Comparison of ENCODE assay signal across 22 cellular contexts in the genomic region with DNA sequence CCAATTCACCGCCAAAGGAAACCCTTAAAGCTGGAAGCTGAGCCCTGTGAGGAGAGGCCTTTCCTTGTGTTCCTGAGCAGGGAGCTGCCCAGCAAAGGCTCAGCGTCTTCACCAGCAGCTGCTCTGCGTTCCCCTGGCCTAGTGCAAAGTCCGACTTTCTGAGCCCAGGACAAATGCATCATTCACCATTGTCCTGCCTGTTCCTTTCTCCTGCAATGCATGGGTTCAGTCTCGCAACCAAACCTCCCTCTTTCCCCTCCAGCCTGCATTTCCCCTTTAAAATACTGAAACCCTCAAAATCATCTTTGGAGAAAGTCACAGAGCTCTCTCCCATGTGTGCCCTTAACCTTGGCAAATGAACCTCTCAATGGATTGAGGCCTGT. TPM values are rescaled to one million over a fixed set of nuclear protein-coding genes. Genes with fewer than 3 reads are reported as not detected.
DNase-seq lines count a peak whose midpoint lies in the region; ATAC-seq and TF ChIP-seq lines count a peak whose summit lies in the region.
"Had no signal": no experiment of that assay in that cellular context is flagged by ENCODE, and none has a peak within 500 bp of the region (broad histone marks: within the 10 kb centered on the region; RNA-seq: fewer than 3 reads in every experiment).

No MANE protein-coding gene starts in this region.

- H3K4me1 Mint-ChIP-seq in glutamatergic neuron (ENCODE audit: low read depth, unreplicated experiment) = peaks cover 14% of the 10 kb centered on the region

- no peaks in the 10 kb centered on the region for H3K9me3 ChIP-seq in transverse colon
- H3K9me3 ChIP-seq: sigmoid colon, testis had no signal

- peak; percentile 8 for DNase-seq in Right ventricle myocardium inferior (ENCODE audit: missing footprints)
- no peak for DNase-seq in cardiac septum (ENCODE audit: low spot score)
- peak; percentile 17 for DNase-seq in OCI-M1 (lab: John Stamatoyannopoulos, UW)
- DNase-seq in glutamatergic neuron = no peak
- DNase-seq in transverse colon = peak; percentile 52
- no peak for DNase-seq in NCI-H1105 treated with DMSO at 0.1 percent for 48 hours (lab: John Stamatoyannopoulos, UW)
- no peak for DNase-seq in NOMO-1 (lab: John Stamatoyannopoulos, UW; ENCODE audit: unreplicated experiment in 2 of 2)
- DNase-seq: activated CD4-positive, alpha-beta T cell treated with anti-CD3 and anti-CD28 coated beads, Interleukin-2, amount 10 ng/mL, durations not matched to agents 7 days and 5 days; activated effector memory CD4-positive, alpha-beta T cell treated with Interleukin-2 at 50 U/mL for 16 hours; GM23248; hypothalamus; NCI-H1048; NCI-H510A treated with DMSO at 0.1 percent for 48 hours; SIG-M5; sigmoid colon; T-helper 1 cell; testis had no signal

- ATAC-seq in Right ventricle myocardium inferior (no peak), HG02798 (IDR thresholded peaks at IDR 0.05; ENCODE audit: poor library complexity, unreplicated experiment) (no peak)
- ATAC-seq: GM12878; stimulated activated effector memory CD8-positive, alpha-beta T cell treated with anti-CD3 and anti-CD28 coated beads, Interleukin-12 subunit alpha, Interleukin-12 subunit beta, amount 100 ng/mL, for 72 hours had no signal

- TF ChIP-seq CTCF in glutamatergic neuron (IDR thresholded peaks at IDR 0.05; ENCODE audit: partially characterized antibody, unreplicated experiment) (no peak), transverse colon (IDR thresholded peaks at IDR 0.05) (no peak)

- no peak overlapping the region for H3K4me3 ChIP-seq in transverse colon
- H3K4me3 ChIP-seq: BLaER1 treated with 17β-estradiol and CSF1 and Interleukin-3, amounts not matched to agents 10 nM and 100 nM; GM12878; GM23248; lung; sigmoid colon; testis had no signal

- H3K27ac Mint-ChIP-seq in glutamatergic neuron (ENCODE audit: unreplicated experiment) = peak overlapping the region; percentile 74
- H3K27ac Mint-ChIP-seq: activated CD4-positive, alpha-beta T cell treated with anti-CD3 and anti-CD28 coated beads, Interleukin-2, amount 10 ng/mL, durations not matched to agents 7 days and 5 days; stimulated activated effector memory CD8-positive, alpha-beta T cell treated with anti-CD3 and anti-CD28 coated beads, Interleukin-12 subunit alpha, Interleukin-12 subunit beta, amount 100 ng/mL, for 72 hours had no signal

- H3K27me3 Mint-ChIP-seq in glutamatergic neuron (ENCODE audit: unreplicated experiment) = peaks cover 13% of the 10 kb centered on the region

- no peaks in the 10 kb centered on the region for H3K36me3 ChIP-seq in transverse colon
- H3K36me3 ChIP-seq: BLaER1 treated with 17β-estradiol and CSF1 and Interleukin-3, amounts not matched to agents 10 nM and 100 nM; sigmoid colon had no signal

- TF ChIP-seq POLR2A in transverse colon (IDR thresholded peaks at IDR 0.05) = no peak

- no peak overlapping the region for H3K27ac ChIP-seq in transverse colon
- H3K27ac ChIP-seq: BLaER1 treated with 17β-estradiol and CSF1 and Interleukin-3, amounts not matched to agents 10 nM and 100 nM; GM23248; sigmoid colon; testis had no signal

- no peak for TF ChIP-seq EP300 in transverse colon (IDR thresholded peaks at IDR 0.05; ENCODE audit: low read depth)

- H3K4me3 Mint-ChIP-seq in glutamatergic neuron (ENCODE audit: unreplicated experiment) = no peak overlapping the region
- H3K4me3 Mint-ChIP-seq: activated CD4-positive, alpha-beta T cell treated with anti-CD3 and anti-CD28 coated beads, Interleukin-2, amount 10 ng/mL, durations not matched to agents 7 days and 5 days; stimulated activated effector memory CD8-positive, alpha-beta T cell treated with anti-CD3 and anti-CD28 coated beads, Interleukin-12 subunit alpha, Interleukin-12 subunit beta, amount 100 ng/mL, for 72 hours had no signal

- H3K4me1 ChIP-seq in transverse colon = peaks cover 0 to 18% (median 12%) of the 10 kb centered on the region in 4 donors
- H3K4me1 ChIP-seq: testis had no signal

- intact Hi-C loops in Right ventricle myocardium inferior (cut with DNase I) = no loop called here
- intact Hi-C loops in cardiac septum (cut with DNase I) = no loop called here
- intact Hi-C loops in transverse colon (cut with DNase I; ENCODE audit: low total_unique reads) = no loop called here

- H3K27me3 ChIP-seq in transverse colon = no peaks in the 10 kb centered on the region
- H3K27me3 ChIP-seq: testis had no signal

- no peaks in the 10 kb centered on the region for H3K36me3 Mint-ChIP-seq in glutamatergic neuron (ENCODE audit: unreplicated experiment)
- H3K36me3 Mint-ChIP-seq: stimulated activated effector memory CD8-positive, alpha-beta T cell treated with anti-CD3 and anti-CD28 coated beads, Interleukin-12 subunit alpha, Interleukin-12 subunit beta, amount 100 ng/mL, for 72 hours had no signal

- WGBS in transverse colon (ENCODE audit: low coverage in 1 of 2), 2 donors = 17 to 52% methylated on average over 1 to 5 of the region's 5 CpGs

- H3K9me3 Mint-ChIP-seq in glutamatergic neuron (ENCODE audit: unreplicated experiment) = peaks cover 10% of the 10 kb centered on the region
- H3K9me3 Mint-ChIP-seq: stimulated activated effector memory CD8-positive, alpha-beta T cell treated with anti-CD3 and anti-CD28 coated beads, Interleukin-12 subunit alpha, Interleukin-12 subunit beta, amount 100 ng/mL, for 72 hours had no signal

- in situ Hi-C loops in transverse colon (cut with MboI; ENCODE audit: low pct_ligation_motif_present in 1 of 4, low pct_unique_long_range_greater_than_20kb in 1 of 4, low sequenced_read_pairs in 3 of 4) = no loop called here

RNA-seq across cellular contexts. Expression of a gene that starts 12.9 kb away (rescaled TPM):
- total RNA-seq in Right ventricle myocardium inferior (9.8 TPM), cardiac septum (10.7 TPM), glutamatergic neuron (ENCODE audit: unreplicated experiment) (13.8 TPM), transverse colon (10 to 100 TPM in 2 of 4 donors, 1 to 10 TPM in 1, under 1 TPM in 1; 0.79 to 27.7 (median 9.4) TPM)
- total RNA-seq: GM23248 had no signal

Comparison
In these comparisons a context has a peak if more than half of its experiments do, and no peak if none do; other contexts are left out.
1. DNase-seq: peak in Right ventricle myocardium inferior (single experiment), OCI-M1 (single experiment) and transverse colon (single experiment); none in cardiac septum (single experiment), glutamatergic neuron (single experiment), NCI-H1105 treated with DMSO at 0.1 percent for 48 hours (single experiment) and NOMO-1 (0 of 2).